In genomic region chr1:216617081-216617480, GRCh38 we compare ENCODE assay signal across 13 cellular contexts.
"Had no signal": no experiment of that assay in that cellular context is flagged by ENCODE, and none has a peak within 500 bp of the region (broad histone marks: within the 10 kb centered on the region; RNA-seq: fewer than 3 reads in every experiment).

No MANE protein-coding gene starts in this region.

- H3K79me2 ChIP-seq: hepatocyte had no signal

- H3K4me1 ChIP-seq: spleen, suprapubic skin had no signal

- H3K36me3 ChIP-seq: spleen, suprapubic skin had no signal

- DNase-seq: activated B cell treated with CpG ODN at 0.5 μM for 24 hours; activated CD4-positive, alpha-beta T cell treated with anti-CD3 and anti-CD28 coated beads, Interleukin-2, amount 10 ng/mL, durations not matched to agents 24 days and 14 days; activated CD8-positive, alpha-beta memory T cell treated with anti-CD3 and anti-CD28 coated beads, Interleukin-2, amount 50 U/mL, for 4 hours; activated CD8-positive, alpha-beta T cell treated with anti-CD3 and anti-CD28 coated beads, Interleukin-2, amount 10 ng/mL, durations not matched to agents 7 days and 5 days; activated effector memory CD4-positive, alpha-beta T cell treated with anti-CD3 and anti-CD28 coated beads, Interleukin-2, amount 50 U/mL, for 16 hours; activated T-cell treated with anti-CD3 and anti-CD28 coated beads, Interleukin-2, amount 50 U/mL, for 48 hours; caudate nucleus; spleen had no signal

- H3K4me3 ChIP-seq: hepatocyte, spleen, suprapubic skin had no signal

- H3K27ac ChIP-seq: hepatocyte, spleen, suprapubic skin had no signal

- H3K4me2 ChIP-seq: hepatocyte had no signal

- H3K27me3 ChIP-seq: hepatocyte, spleen, suprapubic skin had no signal

- ATAC-seq: activated CD8-positive, alpha-beta T cell treated with anti-CD3 and anti-CD28 coated beads, Interleukin-2, amount 10 ng/mL, durations not matched to agents 7 days and 5 days; activated naive CD4-positive, alpha-beta T cell treated with anti-CD3 and anti-CD28 coated beads, Interleukin-2, amount 50 U/mL, for 72 hours; left lobe of liver; natural killer cell treated with Interleukin-12 subunit alpha and Interleukin-12 subunit beta and Interleukin-15 and Interleukin-18, amount 100 ng/mL, for 72 hours had no signal
